ENCODE assay signal across 11 cellular contexts in the genomic region with DNA sequence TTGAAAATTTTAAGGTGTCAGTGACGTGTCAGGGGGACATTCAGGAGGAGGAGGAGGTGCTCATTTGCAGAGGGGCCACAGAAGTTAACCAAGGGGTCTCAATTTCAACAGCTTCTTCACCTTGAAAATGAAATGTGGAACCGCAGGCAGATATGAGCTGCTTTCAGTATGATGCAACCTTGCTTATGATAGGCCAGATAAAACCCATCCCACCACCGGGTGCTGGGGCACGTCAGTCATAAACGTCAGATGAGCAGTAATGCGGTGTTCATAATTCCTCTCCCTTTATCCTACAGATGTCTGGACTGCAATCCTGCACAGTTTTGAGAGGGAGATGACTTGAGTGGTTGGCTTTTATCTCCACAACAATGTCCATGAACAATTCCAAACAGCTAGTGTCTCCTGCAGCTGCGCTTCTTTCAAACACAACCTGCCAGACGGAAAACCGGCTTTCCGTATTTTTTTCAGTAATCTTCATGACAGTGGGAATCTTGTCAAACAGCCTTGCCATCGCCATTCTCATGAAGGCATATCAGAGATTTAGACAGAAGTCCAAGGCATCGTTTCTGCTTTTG. TPM values are rescaled to one million over a fixed set of nuclear protein-coding genes. Genes with fewer than 3 reads are reported as not detected.
DNase-seq lines count a peak whose midpoint lies in the region; ATAC-seq and TF ChIP-seq lines count a peak whose summit lies in the region.
"Had no signal": no experiment of that assay in that cellular context is flagged by ENCODE, and none has a peak within 500 bp of the region (broad histone marks: within the 10 kb centered on the region; RNA-seq: fewer than 3 reads in every experiment).

No MANE protein-coding gene starts in this region.

- H3K9me3 ChIP-seq in fibroblast of lung (ENCODE audit: control insufficient read depth, insufficient read depth, low read depth, low read length) (no peaks in the 10 kb centered on the region), stomach (no peaks in the 10 kb centered on the region)
- H3K9me3 ChIP-seq: left lung had no signal

- H3K4me1 ChIP-seq in fibroblast of lung (ENCODE audit: control insufficient read depth, extremely low read depth, insufficient read depth, low read length) (no peaks in the 10 kb centered on the region), stomach (peaks cover 7 to 16% (median 13%) of the 10 kb centered on the region in 4 donors)
- H3K4me1 ChIP-seq: left lung had no signal

- no peak for TF ChIP-seq POLR2A in stomach (IDR thresholded peaks at IDR 0.05)

- DNase-seq in GM04504 (ENCODE audit: low read depth): peak; percentile 18
- peak; percentile 90 for DNase-seq in NCI-H446 treated with DMSO at 0.1 percent for 48 hours (lab: John Stamatoyannopoulos, UW)
- DNase-seq in fibroblast of lung (ENCODE audit: low read depth in 2 of 2): no peak
- no peak for DNase-seq in stomach
- no peak for DNase-seq in cardiac septum (ENCODE audit: low spot score)
- no peak for DNase-seq in NCI-H774 (lab: John Stamatoyannopoulos, UW)
- no peak for DNase-seq in NCI-H146 treated with DMSO at 0.1 percent for 48 hours (lab: John Stamatoyannopoulos, UW; ENCODE audit: unreplicated experiment)
- DNase-seq: activated CD8-positive, alpha-beta memory T cell treated with anti-CD3 and anti-CD28 coated beads, Interleukin-2, amount 50 U/mL, for 4 hours; left lung; stimulated activated naive CD4-positive, alpha-beta T cell treated with Interleukin-2 at 50 U/mL for 16 hours had no signal

- TF ChIP-seq EP300 in stomach (IDR thresholded peaks at IDR 0.05): no peak

- ATAC-seq in GM18517 (IDR thresholded peaks at IDR 0.05; ENCODE audit: unreplicated experiment): no peak

- no peak overlapping the region for H3K27ac ChIP-seq in fibroblast of lung (ENCODE audit: insufficient read depth, low read length)
- H3K27ac ChIP-seq in stomach: peak overlapping the region in 4 of 5 donors; percentile 67 to 80 (median 76)

- no peaks in the 10 kb centered on the region for H3K79me2 ChIP-seq in fibroblast of lung (ENCODE audit: control insufficient read depth, insufficient read depth, low read length)

- H3K27me3 ChIP-seq in fibroblast of lung (ENCODE audit: control insufficient read depth, insufficient read depth, low read length) (no peaks in the 10 kb centered on the region), stomach (peaks cover 0 to 22% (median 18%) of the 10 kb centered on the region in 3 donors)

- no peak overlapping the region for H3K9ac ChIP-seq in fibroblast of lung (ENCODE audit: insufficient read depth, low read length)

- peak overlapping the region; percentile 90 for H3K4me2 ChIP-seq in fibroblast of lung (ENCODE audit: extremely low read depth, insufficient read depth, low read length)

- intact Hi-C loops in stomach (cut with DNase I; ENCODE audit: low total_unique reads) (no loop called here), cardiac septum (cut with DNase I) (no loop called here)

- H4K20me1 ChIP-seq in fibroblast of lung (ENCODE audit: control insufficient read depth, extremely low read depth, insufficient read depth, low read length): no peaks in the 10 kb centered on the region

- TF ChIP-seq CTCF in fibroblast of lung (conservative IDR thresholded peaks at IDR 0.05 in 1 of 2, IDR thresholded peaks at IDR 0.05 in 1 of 2; ENCODE audit: low read depth in 1 of 2, low read length in 2 of 2) (no peak), stomach (IDR thresholded peaks at IDR 0.05) (no peak)

- H3K36me3 ChIP-seq in fibroblast of lung (ENCODE audit: control insufficient read depth, insufficient read depth, low read length): no peaks in the 10 kb centered on the region
- no peaks in the 10 kb centered on the region for H3K36me3 ChIP-seq in stomach
- H3K36me3 ChIP-seq: left lung had no signal

- WGBS in stomach, 5 donors: 79 to 86% (median 85%) methylated on average over 12 of the region's 12 CpGs

- H3K4me3 ChIP-seq in fibroblast of lung (replicated peaks in 1 of 4; ENCODE audit: control extremely low read depth in 1 of 4, insufficient read depth in 1 of 4, low read depth in 3 of 4, low read length in 4 of 4): peak overlapping the region in 1 of 4 experiments; percentile 80
- H3K4me3 ChIP-seq in stomach: peak overlapping the region in 3 of 4 donors; percentile 50 to 57 (median 50)

- H2AFZ ChIP-seq in fibroblast of lung (ENCODE audit: low read length): no peak overlapping the region

RNA-seq across cellular contexts. Expression of a gene that starts 1.7 kb away (rescaled TPM):
- 25.7 and 32.7 TPM in 2 replicates for total RNA-seq in fibroblast of lung
- polyA plus RNA-seq in fibroblast of lung: 4.1 TPM in 2 replicates
- 2.4 and 2.6 TPM in 2 replicates for polyA plus RNA-seq in fibroblast of lung (2012)
- polyA minus RNA-seq in fibroblast of lung (ENCODE audit: low replicate concordance): 0.43 and 1.4 TPM in 2 replicates
- total RNA-seq in stomach: 1 to 10 TPM in 2 of 5 donors, under 1 TPM in 3; under 0.01 to 3.3 (median 0.89) TPM
- polyA plus RNA-seq in stomach: 1 to 10 TPM in 2 of 3 donors, under 1 TPM in 1; 0.60 to 1.7 (median 1.1) TPM
- total RNA-seq in cardiac septum: 2.0 TPM

Comparison
In these comparisons a context has a peak if more than half of its experiments do, and no peak if none do; other contexts are left out.
1. DNase-seq: peak in GM04504 (single experiment) and NCI-H446 treated with DMSO at 0.1 percent for 48 hours (single experiment); none in fibroblast of lung (0 of 2), stomach (single experiment), cardiac septum (single experiment), NCI-H774 (single experiment) and NCI-H146 treated with DMSO at 0.1 percent for 48 hours (single experiment).